Comparison of ENCODE assay signal across 8 cellular contexts in the genomic region with DNA sequence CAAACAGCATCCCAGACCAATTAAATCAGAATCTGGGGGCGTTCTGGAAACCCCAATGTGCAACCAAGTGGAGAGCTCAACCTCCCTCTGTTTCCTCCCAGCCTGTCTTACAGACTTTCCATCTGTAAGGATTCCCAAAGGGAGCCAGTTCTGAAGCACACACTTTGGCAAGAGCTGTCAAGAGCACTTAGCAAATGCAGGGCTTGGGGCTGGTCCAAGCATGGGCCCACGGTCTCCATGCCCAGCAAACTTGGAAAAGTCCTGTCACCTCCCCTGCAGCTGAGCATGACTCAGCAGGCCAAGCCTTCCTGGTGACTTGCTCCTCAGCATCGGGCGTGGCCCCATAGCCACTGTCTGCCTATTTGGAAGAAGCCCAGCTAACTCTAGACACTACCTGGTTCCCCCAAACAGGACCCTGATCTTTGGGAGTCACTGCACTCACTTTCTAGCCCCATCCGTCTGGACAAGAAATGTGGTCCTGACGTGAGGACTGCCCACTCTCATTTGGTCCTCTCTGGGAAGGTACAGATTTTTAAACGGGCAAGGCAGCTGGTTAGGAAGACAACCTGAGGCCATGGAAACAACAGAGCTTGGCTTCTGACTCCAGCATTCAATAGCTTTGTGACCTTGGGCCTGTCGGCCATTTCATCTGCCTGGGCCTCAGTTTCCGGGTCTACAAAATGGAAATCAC. TPM values are rescaled to one million over a fixed set of nuclear protein-coding genes. Genes with fewer than 3 reads are reported as not detected.
DNase-seq lines count a peak whose midpoint lies in the region; ATAC-seq and TF ChIP-seq lines count a peak whose summit lies in the region.

No MANE protein-coding gene starts in this region.

- TF ChIP-seq POLR2A in sigmoid colon (IDR thresholded peaks at IDR 0.05), result no peak

- intact Hi-C loops in CD8-positive, alpha-beta T cell (cut with DNase I, micrococcal nuclease), result no loop called here
- intact Hi-C loops in left ventricle myocardium inferior (cut with micrococcal nuclease), result no loop called here
- intact Hi-C loops in sigmoid colon (cut with DNase I), result no loop called here

- peaks cover 95% of the 10 kb centered on the region for H3K4me1 Mint-ChIP-seq in CD8-positive, alpha-beta T cell (ENCODE audit: low read depth)
- H3K4me1 Mint-ChIP-seq in activated naive CD8-positive, alpha-beta T cell treated with anti-CD3 and anti-CD28 coated beads for 36 hours, result peaks cover 89% of the 10 kb centered on the region

- H3K9me3 Mint-ChIP-seq in CD8-positive, alpha-beta T cell, result no peaks in the 10 kb centered on the region
- no peaks in the 10 kb centered on the region for H3K9me3 Mint-ChIP-seq in activated naive CD8-positive, alpha-beta T cell treated with anti-CD3 and anti-CD28 coated beads for 36 hours

- H3K27me3 ChIP-seq in CD8-positive, alpha-beta T cell (ENCODE audit: insufficient read depth, low read length), result no peaks in the 10 kb centered on the region
- H3K27me3 ChIP-seq in left ventricle myocardium inferior (ENCODE audit: low read depth), result no peaks in the 10 kb centered on the region
- H3K27me3 ChIP-seq in sigmoid colon, result no peaks in the 10 kb centered on the region

- POLR2A ChIA-PET in CD8-positive, alpha-beta T cell (lab: Charles Lee), result interaction anchor here (0.9 to 3.3 kb wide), 4 partner anchors 9 to 131 kb away, joined by 3 to 15 read pairs (median 4); no protein-coding TSS in a partner anchor

- H3K36me3 ChIP-seq in CD8-positive, alpha-beta T cell (ENCODE audit: insufficient read depth, low read length), result peaks cover 26% of the 10 kb centered on the region
- H3K36me3 ChIP-seq in left ventricle myocardium inferior (peaks cover 15% of the 10 kb centered on the region), sigmoid colon (no peaks in the 10 kb centered on the region)

- H3K27ac ChIP-seq in CD8-positive, alpha-beta T cell (ENCODE audit: low read depth, low read length), result no peak overlapping the region
- H3K27ac ChIP-seq in left ventricle myocardium inferior (replicated peaks) (peak overlapping the region; percentile 86), sigmoid colon (peak overlapping the region; percentile 51 to 86 (median 80))

- H3K36me3 Mint-ChIP-seq in CD8-positive, alpha-beta T cell, result peaks cover 78% of the 10 kb centered on the region
- peaks cover 60% of the 10 kb centered on the region for H3K36me3 Mint-ChIP-seq in activated naive CD8-positive, alpha-beta T cell treated with anti-CD3 and anti-CD28 coated beads for 36 hours

- H3K27ac Mint-ChIP-seq in CD8-positive, alpha-beta T cell, result peak overlapping the region; percentile 86
- peak overlapping the region; percentile 55 for H3K27ac Mint-ChIP-seq in activated naive CD8-positive, alpha-beta T cell treated with anti-CD3 and anti-CD28 coated beads for 36 hours

- no peak overlapping the region for H3K4me3 Mint-ChIP-seq in CD8-positive, alpha-beta T cell
- H3K4me3 Mint-ChIP-seq in activated naive CD8-positive, alpha-beta T cell treated with anti-CD3 and anti-CD28 coated beads for 36 hours, result no peak overlapping the region

- H3K4me3 ChIP-seq in CD8-positive, alpha-beta T cell (ENCODE audit: low read depth, low read length), result no peak overlapping the region
- H3K4me3 ChIP-seq in left ventricle myocardium inferior (no peak overlapping the region), sigmoid colon (no peak overlapping the region)

- WGBS in sigmoid colon, 2 donors, result 27 to 63% methylated on average over 9 of the region's 9 CpGs

- H3K9me3 ChIP-seq in CD8-positive, alpha-beta T cell (ENCODE audit: low read length), result no peaks in the 10 kb centered on the region
- H3K9me3 ChIP-seq in left ventricle myocardium inferior (replicated peaks), result no peaks in the 10 kb centered on the region
- H3K9me3 ChIP-seq in sigmoid colon, result no peaks in the 10 kb centered on the region

- DNase-seq in CD8-positive, alpha-beta T cell, result no peak
- peak; percentile 87 for DNase-seq in NCI-H2029 treated with DMSO at 0.1 percent for 48 hours (lab: John Stamatoyannopoulos, UW)
- DNase-seq in activated naive CD8-positive, alpha-beta T cell treated with anti-CD3 and anti-CD28 coated beads for 36 hours, result no peak
- peak; percentile 79 for DNase-seq in left ventricle myocardium inferior
- peak; percentile 83 for DNase-seq in sigmoid colon

- ATAC-seq in CD8-positive, alpha-beta T cell, result no peak
- ATAC-seq in HG03460 (IDR thresholded peaks at IDR 0.05; ENCODE audit: unreplicated experiment) (no peak), HG03139 (IDR thresholded peaks at IDR 0.05; ENCODE audit: unreplicated experiment) (no peak), GM21619 (IDR thresholded peaks at IDR 0.05; ENCODE audit: unreplicated experiment) (no peak)

- no peaks in the 10 kb centered on the region for H3K27me3 Mint-ChIP-seq in CD8-positive, alpha-beta T cell (ENCODE audit: low read depth)
- H3K27me3 Mint-ChIP-seq in activated naive CD8-positive, alpha-beta T cell treated with anti-CD3 and anti-CD28 coated beads for 36 hours, result no peaks in the 10 kb centered on the region

- H3K4me1 ChIP-seq in CD8-positive, alpha-beta T cell (ENCODE audit: insufficient read depth, low read length), result peaks cover 78% of the 10 kb centered on the region
- H3K4me1 ChIP-seq in left ventricle myocardium inferior, result peaks cover 98% of the 10 kb centered on the region
- peaks cover 0 to 67% (median 53%) of the 10 kb centered on the region in 4 donors for H3K4me1 ChIP-seq in sigmoid colon

- no peak for TF ChIP-seq CTCF in CD8-positive, alpha-beta T cell (IDR thresholded peaks at IDR 0.05)
- TF ChIP-seq CTCF in left ventricle myocardium inferior (IDR thresholded peaks at IDR 0.05; ENCODE audit: borderline replicate concordance) (no peak), sigmoid colon (IDR thresholded peaks at IDR 0.05) (no peak)

- CTCF ChIA-PET in CD8-positive, alpha-beta T cell (lab: Charles Lee), result interaction anchor here (0.7 to 3.6 kb wide), 5 partner anchors 10 to 132 kb away, joined by 3 to 16 read pairs (median 3); no protein-coding TSS in a partner anchor

- no peak for TF ChIP-seq EP300 in sigmoid colon (IDR thresholded peaks at IDR 0.05)

RNA-seq across cellular contexts. Expression of a gene that starts 16.9 kb away (rescaled TPM):
- total RNA-seq in CD8-positive, alpha-beta T cell, result 10 to 100 TPM; 85.0 to 97.2 TPM
- 100 to 1,000 TPM; 105 to 114 TPM for total RNA-seq in activated naive CD8-positive, alpha-beta T cell treated with anti-CD3 and anti-CD28 coated beads for 36 hours
- total RNA-seq in left ventricle myocardium inferior (54.9 TPM), sigmoid colon (10 to 100 TPM in 3 of 4 donors, 1 to 10 TPM in 1; 7.7 to 33.5 (median 15.3) TPM)
- 10 to 100 TPM in 1 of 3 donors, 1 to 10 TPM in 2; 4.2 to 44.9 (median 8.8) TPM for polyA plus RNA-seq in sigmoid colon

Comparison
In these comparisons a context has a peak if more than half of its experiments do, and no peak if none do; other contexts are left out.
1. DNase-seq: peak in NCI-H2029 treated with DMSO at 0.1 percent for 48 hours (single experiment), left ventricle myocardium inferior (single experiment) and sigmoid colon (single experiment); none in CD8-positive, alpha-beta T cell (0 of 7) and activated naive CD8-positive, alpha-beta T cell treated with anti-CD3 and anti-CD28 coated beads for 36 hours (single experiment).